In genomic region chr19:39405261-39405912, GRCh38 we compare ENCODE assay signal across 9 cellular contexts. TPM values are rescaled to one million over a fixed set of nuclear protein-coding genes. Genes with fewer than 3 reads are reported as not detected.
DNase-seq lines count a peak whose midpoint lies in the region; FAIRE-seq and TF ChIP-seq lines count a peak whose summit lies in the region.
"Had no signal": no experiment of that assay in that cellular context is flagged by ENCODE, and none has a peak within 500 bp of the region (broad histone marks: within the 10 kb centered on the region; RNA-seq: fewer than 3 reads in every experiment).

No MANE protein-coding gene starts in this region.

- H3K27ac Mint-ChIP-seq in Calu3 (ENCODE audit: unreplicated experiment), result peak overlapping the region; percentile 94

- intact Hi-C loops in Calu3 (cut with micrococcal nuclease; ENCODE audit: unreplicated experiment), result no loop called here
- intact Hi-C loops in posterior vena cava (cut with DNase I), result no loop called here

- H3K27me3 Mint-ChIP-seq in Calu3 (ENCODE audit: unreplicated experiment), result no peaks in the 10 kb centered on the region

- no peak overlapping the region for H3K4ac ChIP-seq in H1 (replicated peaks; ENCODE audit: insufficient read length, low read depth, low read length)

- no peak for TF ChIP-seq RAD21 in H1 (IDR thresholded peaks at IDR 0.05 in 1 of 2, conservative IDR thresholded peaks at IDR 0.05 in 1 of 2; ENCODE audit: low read depth in 2 of 2, low read length in 2 of 2)

- WGBS in H1 (ENCODE audit: extremely low coverage in 1 of 2, insufficient coverage in 1 of 2, insufficient read length in 1 of 2, insufficient replicate concordance in 2 of 2, low coverage in 1 of 2, low lambda C conversion rate in 2 of 2, missing lambda C conversion rate in 1 of 2), 2 experiments, result 88% methylated on average over 15 of the region's 17 CpGs; no CpG with 5 or more reads in 1 of the 2 experiments

- no peak overlapping the region for H3K56ac ChIP-seq in H1 (replicated peaks; ENCODE audit: insufficient read length, low read depth, low read length)

- H3K9me3 Mint-ChIP-seq in Calu3 (ENCODE audit: low read depth, unreplicated experiment), result no peaks in the 10 kb centered on the region

- H4K20me1 ChIP-seq in H1 (replicated peaks in 1 of 2; ENCODE audit: control insufficient read depth in 1 of 2, insufficient read depth in 2 of 2, low read length in 2 of 2), result peaks cover 0 to 5% of the 10 kb centered on the region in 2 experiments

- H3K27me3 ChIP-seq in NT2/D1 (ENCODE audit: insufficient read depth, insufficient read length), result no peaks in the 10 kb centered on the region
- no peaks in the 10 kb centered on the region for H3K27me3 ChIP-seq in H1 (replicated peaks in 1 of 4; ENCODE audit: control insufficient read depth in 3 of 4, extremely low read depth in 1 of 4, insufficient read depth in 3 of 4, low read length in 3 of 4)

- H2BK12ac ChIP-seq in H1 (ENCODE audit: low read depth, low read length), result peak overlapping the region; percentile 22; the same call in 1 of the 2 replicates

- no peak overlapping the region for H2BK120ac ChIP-seq in H1 (replicated peaks; ENCODE audit: low read depth, low read length)

- no peak for TF ChIP-seq CTCF in Calu3 (IDR thresholded peaks at IDR 0.05; ENCODE audit: unreplicated experiment)
- TF ChIP-seq CTCF in H1 (IDR thresholded peaks at IDR 0.05; ENCODE audit: control extremely low read depth in 1 of 3, insufficient read depth in 1 of 3, low read depth in 1 of 3, low read length in 3 of 3), result no peak

- no TSS peak for BruUV-seq in Calu3 (replicated peaks; lab: Mats Ljungman, UMichigan)

- H3K9me3 ChIP-seq in NT2/D1 (ENCODE audit: insufficient read depth, low read length) (no peaks in the 10 kb centered on the region), H1 (ENCODE audit: insufficient read depth in 2 of 2, low read depth in 1 of 2, low read length in 1 of 2) (no peaks in the 10 kb centered on the region)

- no peak overlapping the region for H3K23ac ChIP-seq in H1 (ENCODE audit: insufficient read length)

- peaks cover 63% of the 10 kb centered on the region for H3K4me1 Mint-ChIP-seq in Calu3 (ENCODE audit: low read depth, unreplicated experiment)

- H3K9ac ChIP-seq in NT2/D1 (ENCODE audit: insufficient read length, low read depth), result peak overlapping the region; percentile 42
- H3K9ac ChIP-seq in H1 (replicated peaks in 1 of 4; ENCODE audit: extremely low read depth in 1 of 4, low read depth in 3 of 4, low read length in 3 of 4), result no peak overlapping the region

- H2AK5ac ChIP-seq in H1 (ENCODE audit: low read depth, low read length), result no peak overlapping the region

- H3K79me1 ChIP-seq in H1 (ENCODE audit: low read depth, low read length), result no peaks in the 10 kb centered on the region

- no peak overlapping the region for H2BK5ac ChIP-seq in H1 (ENCODE audit: low read depth, low read length)

- peaks cover 10% of the 10 kb centered on the region for H3K36me3 ChIP-seq in NT2/D1 (ENCODE audit: insufficient read depth, insufficient read length, low read length)
- peaks cover 0 to 5% (median 0%) of the 10 kb centered on the region in 4 experiments; a peak in 1 of 8 replicates for H3K36me3 ChIP-seq in H1 (ENCODE audit: control insufficient read depth in 2 of 4, insufficient read depth in 4 of 4, low read length in 3 of 4)

- H3K36me3 Mint-ChIP-seq in Calu3 (ENCODE audit: insufficient read depth, unreplicated experiment), result peaks cover 98% of the 10 kb centered on the region

- peaks cover 15% of the 10 kb centered on the region for H3K4me1 ChIP-seq in NT2/D1 (ENCODE audit: insufficient read depth, insufficient read length)
- H3K4me1 ChIP-seq in H1 (replicated peaks in 1 of 4; ENCODE audit: control insufficient read depth in 3 of 4, insufficient read depth in 4 of 4, low read length in 3 of 4), result peaks cover 0 to 41% (median 25%) of the 10 kb centered on the region in 4 experiments; a peak in 6 of 7 replicates

- no peak overlapping the region for H2BK20ac ChIP-seq in H1 (ENCODE audit: low read length)

- peaks cover 0 to 20% of the 10 kb centered on the region in 2 experiments; a peak in 1 of 4 replicates for H3K79me2 ChIP-seq in H1 (ENCODE audit: control insufficient read depth in 1 of 2, insufficient read depth in 2 of 2, low read length in 2 of 2)

- TF ChIP-seq EP300 in H1 (IDR thresholded peaks at IDR 0.05; ENCODE audit: borderline replicate concordance in 1 of 2, low read depth in 2 of 2, low read length in 2 of 2), result no peak

- H3K4me3 ChIP-seq in NT2/D1 (ENCODE audit: insufficient read length, low read depth) (no peak overlapping the region), H1 (ENCODE audit: extremely low read depth in 1 of 4, insufficient read depth in 2 of 4, low read depth in 3 of 4, low read length in 4 of 4) (no peak overlapping the region; a peak in 1 of 8 replicates)

- H4K5ac ChIP-seq in H1 (ENCODE audit: insufficient read length, low read depth, low read length), result no peak overlapping the region

- no peak overlapping the region for H4K8ac ChIP-seq in H1 (ENCODE audit: extremely low read depth, insufficient read depth, low read length)

- no peak for TF ChIP-seq POLR2A in H1 (IDR thresholded peaks at IDR 0.05; ENCODE audit: control extremely low read depth in 1 of 2, low read depth in 2 of 2, low read length in 2 of 2)

- peak overlapping the region; percentile 73 to 84; a peak in 1 of 4 replicates for H3K4me2 ChIP-seq in H1 (ENCODE audit: insufficient read depth in 1 of 2, low read depth in 2 of 2, low read length in 2 of 2)

- POLR2A ChIA-PET in H1 (lab: Charles Lee; ENCODE audit: partially characterized antibody), result interaction anchor here (1.3 to 14.3 kb wide), 5 partner anchors 9 to 29 kb away, joined by 3 to 234 read pairs (median 28); partner anchors contain the start of genes MED29, PAF1 and RPS16

- peaks cover 23% of the 10 kb centered on the region; the same call in 1 of the 2 replicates for H3K23me2 ChIP-seq in H1 (ENCODE audit: low read depth, low read length)

- H3K27ac ChIP-seq in H1 (ENCODE audit: low read depth, low read length), result no peak overlapping the region

- DNase-seq in Calu3 (no peak), NT2/D1 (ENCODE audit: low read depth, low spot score) (no peak), H1 (ENCODE audit: low read depth in 1 of 2, low spot score in 2 of 2) (no peak), posterior vena cava (ENCODE audit: low spot score) (peak; percentile 82), inferior parietal cortex (ENCODE audit: extremely low spot score) (no peak), GM19238 (ENCODE audit: insufficient read length, low spot score) (no peak), NCI-H1048 (lab: John Stamatoyannopoulos, UW) (no peak), foreskin melanocyte (no peak)
- DNase-seq: SIG-M5 had no signal

- peak overlapping the region; percentile 19 for H3K4me3 Mint-ChIP-seq in Calu3 (ENCODE audit: low read depth, unreplicated experiment)

- no peak overlapping the region; the same call in 1 of the 2 replicates for H3K18ac ChIP-seq in H1 (ENCODE audit: extremely low read depth, low read length)

- no peak for FAIRE-seq in H1 (lab: Jason Lieb, UNC)

- peak overlapping the region; percentile 88 for H2BK15ac ChIP-seq in H1 (ENCODE audit: low read length)

- no peak overlapping the region for H3K14ac ChIP-seq in H1 (ENCODE audit: insufficient read length)

- H4K91ac ChIP-seq in H1 (replicated peaks; ENCODE audit: insufficient read length, low read length), result no peak overlapping the region

- no peak overlapping the region for H2AFZ ChIP-seq in H1 (ENCODE audit: low read length)

- CTCF ChIA-PET in Calu3 (lab: Charles Lee), result interaction anchor here (0.7 kb wide), 1 partner anchor 63 kb away, joined by 3 read pairs; no protein-coding TSS in a partner anchor
- CTCF ChIA-PET in H1 (lab: Charles Lee; ENCODE audit: partially characterized antibody), result interaction anchor here (0.6 to 1.0 kb wide), 3 partner anchors 14 to 517 kb away, joined by 3 to 4 read pairs (median 3); no protein-coding TSS in a partner anchor

RNA-seq across cellular contexts. Expression of gene ZFP36, which starts 1.3 kb away (rescaled TPM):
- 70.8 and 107 TPM in 2 replicates for total RNA-seq in Calu3 (2022)
- total RNA-seq in H1 (2021; fragmentation: NEBNext Ultra II Directional; extraction: Animal tissue kit (Norgen Biotek cat#: 25700)), result 10.9 and 12.2 TPM in 2 replicates
- 4.0 and 7.3 TPM in 2 replicates for polyA plus RNA-seq in H1 (2011; rRNA removed)
- polyA plus RNA-seq in H1 (2011; cell fraction: cytosol; rRNA removed), result 1.9 TPM
- 15.8 TPM for polyA plus RNA-seq in H1 (2011; cell fraction: nucleus; rRNA removed)
- 10.1 to 11.7 TPM (median 11.0 TPM) in 4 replicates for polyA plus RNA-seq in H1 (2012, experiment 1 of 2)
- polyA plus RNA-seq in H1 (2012, experiment 2 of 2), result 11.5 TPM
- 14.0 TPM for polyA plus RNA-seq in H1 (2013, experiment 1 of 2)
- polyA plus RNA-seq in H1 (2013, experiment 2 of 2), result 14.2 TPM
- 0.76 and 1.6 TPM in 2 replicates for polyA minus RNA-seq in H1 (2011; rRNA and poly(A)+ RNA removed)
- 4.3 TPM for polyA minus RNA-seq in H1 (2011; cell fraction: cytosol; rRNA and poly(A)+ RNA removed)
- polyA minus RNA-seq in H1 (2011; cell fraction: nucleus; rRNA and poly(A)+ RNA removed), result 22.0 TPM
- total RNA-seq in posterior vena cava, result 100 to 1,000 TPM; 258 to 509 TPM

RNA-seq across cellular contexts. Expression of gene PLEKHG2, which starts 7.1 kb away (rescaled TPM):
- 64.1 and 65.3 TPM in 2 replicates for total RNA-seq in Calu3 (2022)
- total RNA-seq in H1 (2021; fragmentation: NEBNext Ultra II Directional; extraction: Animal tissue kit (Norgen Biotek cat#: 25700)), result 64.0 and 65.7 TPM in 2 replicates
- polyA plus RNA-seq in H1 (2011; rRNA removed), result 16.9 and 21.8 TPM in 2 replicates
- 12.2 TPM for polyA plus RNA-seq in H1 (2011; cell fraction: cytosol; rRNA removed)
- 79.0 TPM for polyA plus RNA-seq in H1 (2011; cell fraction: nucleus; rRNA removed)
- polyA plus RNA-seq in H1 (2012, experiment 1 of 2), result 32.6 to 44.5 TPM (median 43.1 TPM) in 4 replicates
- 107 TPM for polyA plus RNA-seq in H1 (2012, experiment 2 of 2)
- polyA plus RNA-seq in H1 (2013, experiment 1 of 2), result 29.9 TPM
- 28.4 TPM for polyA plus RNA-seq in H1 (2013, experiment 2 of 2)
- 19.0 and 20.2 TPM in 2 replicates for polyA minus RNA-seq in H1 (2011; rRNA and poly(A)+ RNA removed)
- 53.9 TPM for polyA minus RNA-seq in H1 (2011; cell fraction: cytosol; rRNA and poly(A)+ RNA removed)
- polyA minus RNA-seq in H1 (2011; cell fraction: nucleus; rRNA and poly(A)+ RNA removed), result 37.5 TPM
- total RNA-seq in posterior vena cava, result 10 to 100 TPM; 38.1 to 48.6 TPM

RNA-seq across cellular contexts. Expression of gene MED29, which starts 14.2 kb away (rescaled TPM):
- 56.8 and 66.6 TPM in 2 replicates for total RNA-seq in Calu3 (2022)
- 31.1 and 32.3 TPM in 2 replicates for total RNA-seq in H1 (2021; fragmentation: NEBNext Ultra II Directional; extraction: Animal tissue kit (Norgen Biotek cat#: 25700))
- 52.5 and 71.4 TPM in 2 replicates for polyA plus RNA-seq in H1 (2011; rRNA removed)
- polyA plus RNA-seq in H1 (2011; cell fraction: cytosol; rRNA removed), result 52.3 TPM
- 31.6 TPM for polyA plus RNA-seq in H1 (2011; cell fraction: nucleus; rRNA removed)
- 24.5 to 29.2 TPM (median 25.3 TPM) in 4 replicates for polyA plus RNA-seq in H1 (2012, experiment 1 of 2)
- polyA plus RNA-seq in H1 (2012, experiment 2 of 2), result 22.1 TPM
- 23.1 TPM for polyA plus RNA-seq in H1 (2013, experiment 1 of 2)
- 22.7 TPM for polyA plus RNA-seq in H1 (2013, experiment 2 of 2)
- polyA minus RNA-seq in H1 (2011; rRNA and poly(A)+ RNA removed), result 28.2 and 33.6 TPM in 2 replicates
- 14.7 TPM for polyA minus RNA-seq in H1 (2011; cell fraction: cytosol; rRNA and poly(A)+ RNA removed)
- 29.0 TPM for polyA minus RNA-seq in H1 (2011; cell fraction: nucleus; rRNA and poly(A)+ RNA removed)
- 10 to 100 TPM; 32.7 to 33.3 TPM for total RNA-seq in posterior vena cava

RNA-seq across cellular contexts. Expression of gene PAF1, which starts 14.5 kb away (rescaled TPM):
- total RNA-seq in Calu3 (2022), result 64.3 and 72.7 TPM in 2 replicates
- 31.4 and 33.1 TPM in 2 replicates for total RNA-seq in H1 (2021; fragmentation: NEBNext Ultra II Directional; extraction: Animal tissue kit (Norgen Biotek cat#: 25700))
- 58.6 and 67.8 TPM in 2 replicates for polyA plus RNA-seq in H1 (2011; rRNA removed)
- polyA plus RNA-seq in H1 (2011; cell fraction: cytosol; rRNA removed), result 40.0 TPM
- 36.3 TPM for polyA plus RNA-seq in H1 (2011; cell fraction: nucleus; rRNA removed)
- polyA plus RNA-seq in H1 (2012, experiment 1 of 2), result 39.0 to 40.5 TPM (median 39.8 TPM) in 4 replicates
- 12.1 TPM for polyA plus RNA-seq in H1 (2012, experiment 2 of 2)
- 25.0 TPM for polyA plus RNA-seq in H1 (2013, experiment 1 of 2)
- polyA plus RNA-seq in H1 (2013, experiment 2 of 2), result 22.3 TPM
- 15.7 and 16.5 TPM in 2 replicates for polyA minus RNA-seq in H1 (2011; rRNA and poly(A)+ RNA removed)
- polyA minus RNA-seq in H1 (2011; cell fraction: cytosol; rRNA and poly(A)+ RNA removed), result 22.2 TPM
- polyA minus RNA-seq in H1 (2011; cell fraction: nucleus; rRNA and poly(A)+ RNA removed), result 36.7 TPM
- total RNA-seq in posterior vena cava, result 10 to 100 TPM; 26.0 to 28.5 TPM

RNA-seq across cellular contexts. Expression of gene RPS16, which starts 30.4 kb away (rescaled TPM):
- 1,912 and 1,929 TPM in 2 replicates for total RNA-seq in Calu3 (2022)
- total RNA-seq in H1 (2021; fragmentation: NEBNext Ultra II Directional; extraction: Animal tissue kit (Norgen Biotek cat#: 25700)), result 2,433 and 2,482 TPM in 2 replicates
- polyA plus RNA-seq in H1 (2011; rRNA removed), result 7,810 and 9,546 TPM in 2 replicates
- polyA plus RNA-seq in H1 (2011; cell fraction: cytosol; rRNA removed), result 5,561 TPM
- 4,175 TPM for polyA plus RNA-seq in H1 (2011; cell fraction: nucleus; rRNA removed)
- 3,337 to 4,443 TPM (median 4,024 TPM) in 4 replicates for polyA plus RNA-seq in H1 (2012, experiment 1 of 2)
- polyA plus RNA-seq in H1 (2012, experiment 2 of 2), result 7,637 TPM
- polyA plus RNA-seq in H1 (2013, experiment 1 of 2), result 4,469 TPM
- 4,343 TPM for polyA plus RNA-seq in H1 (2013, experiment 2 of 2)
- 1,416 and 1,486 TPM in 2 replicates for polyA minus RNA-seq in H1 (2011; rRNA and poly(A)+ RNA removed)
- 1,670 TPM for polyA minus RNA-seq in H1 (2011; cell fraction: cytosol; rRNA and poly(A)+ RNA removed)
- 1,057 TPM for polyA minus RNA-seq in H1 (2011; cell fraction: nucleus; rRNA and poly(A)+ RNA removed)
- 1,000 to 10,000 TPM; 1,159 to 1,295 TPM for total RNA-seq in posterior vena cava
